Comparison of ENCODE assay signal across 9 cellular contexts in the genomic region with DNA sequence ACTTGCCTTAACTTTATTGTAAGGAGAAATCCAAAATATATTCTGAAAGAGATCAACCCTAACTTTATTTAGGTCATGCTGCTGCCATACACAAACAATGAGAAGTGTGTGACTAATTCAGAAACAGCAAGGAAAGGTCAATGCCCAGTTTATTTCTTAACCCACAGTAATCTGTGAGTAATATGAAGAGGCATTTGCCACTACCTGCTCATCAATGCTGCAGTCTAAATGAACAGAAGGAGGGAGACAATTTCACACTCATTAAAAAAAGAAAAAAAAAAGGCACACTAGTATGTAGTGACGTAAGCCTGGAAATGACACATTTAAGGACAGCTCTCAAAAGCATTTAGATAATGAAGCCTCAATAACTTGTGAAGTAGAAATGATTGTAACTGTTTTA.
A peak's percentile ranks its signal among the peaks of the same experiment; 100 is the strongest.
DNase-seq lines count a peak whose midpoint lies in the region; ATAC-seq and TF ChIP-seq lines count a peak whose summit lies in the region.
"Had no signal": no experiment of that assay in that cellular context is flagged by ENCODE, and none has a peak within 500 bp of the region (broad histone marks: within the 10 kb centered on the region; RNA-seq: fewer than 3 reads in every experiment).

No MANE protein-coding gene starts in this region.

- no peak overlapping the region for H3K27ac Mint-ChIP-seq in Caco-2 (ENCODE audit: unreplicated experiment)

- intact Hi-C loops in psoas muscle (cut with DNase I), result no loop called here
- intact Hi-C loops in prostate gland (cut with DNase I), result no loop called here
- intact Hi-C loops in Caco-2 (cut with micrococcal nuclease; ENCODE audit: unreplicated experiment), result no loop called here
- intact Hi-C loops in upper lobe of right lung (cut with DNase I), result no loop called here

- TF ChIP-seq POLR2A in prostate gland (IDR thresholded peaks at IDR 0.05), result no peak

- no peaks in the 10 kb centered on the region for H3K36me3 ChIP-seq in GM06990 (ENCODE audit: control insufficient read depth, insufficient read depth, low read length)
- H3K36me3 ChIP-seq in psoas muscle (ENCODE audit: insufficient read depth in 1 of 2, low read depth in 1 of 2), result peaks cover 0 to 4% of the 10 kb centered on the region in 2 donors
- H3K36me3 ChIP-seq in prostate gland, result no peaks in the 10 kb centered on the region
- no peaks in the 10 kb centered on the region for H3K36me3 ChIP-seq in Caco-2 (ENCODE audit: control insufficient read depth, insufficient read depth, low read length)
- H3K36me3 ChIP-seq in upper lobe of right lung, result no peaks in the 10 kb centered on the region
- H3K36me3 ChIP-seq: thoracic aorta had no signal

- H3K4me3 ChIP-seq in GM06990 (replicated peaks; ENCODE audit: low read depth, low read length), result no peak overlapping the region
- no peak overlapping the region for H3K4me3 ChIP-seq in psoas muscle
- no peak overlapping the region for H3K4me3 ChIP-seq in prostate gland
- H3K4me3 ChIP-seq in Caco-2 (ENCODE audit: low read depth, low read length), result no peak overlapping the region
- no peak overlapping the region for H3K4me3 ChIP-seq in upper lobe of right lung
- H3K4me3 ChIP-seq: thoracic aorta had no signal

- BruUV-seq in Caco-2 (replicated peaks; lab: Mats Ljungman, UMichigan), result no TSS peak

- H3K27me3 ChIP-seq in GM06990 (replicated peaks; ENCODE audit: control insufficient read depth, insufficient read depth, low read length), result no peaks in the 10 kb centered on the region
- no peaks in the 10 kb centered on the region for H3K27me3 ChIP-seq in psoas muscle (ENCODE audit: insufficient read depth in 3 of 3, low read length in 2 of 3)
- H3K27me3 ChIP-seq in prostate gland (replicated peaks; ENCODE audit: insufficient read depth), result no peaks in the 10 kb centered on the region
- no peaks in the 10 kb centered on the region for H3K27me3 ChIP-seq in Caco-2 (replicated peaks; ENCODE audit: control insufficient read depth, insufficient read depth, low read length)
- no peaks in the 10 kb centered on the region for H3K27me3 ChIP-seq in upper lobe of right lung

- no peak overlapping the region for H3K4me3 Mint-ChIP-seq in Caco-2 (ENCODE audit: unreplicated experiment)

- H3K4me1 ChIP-seq in psoas muscle (peaks cover 10% of the 10 kb centered on the region), prostate gland (replicated peaks) (no peaks in the 10 kb centered on the region), Caco-2 (no peaks in the 10 kb centered on the region), upper lobe of right lung (peaks cover 3% of the 10 kb centered on the region)

- CTCF ChIA-PET in Caco-2 (lab: Charles Lee), result no interaction called here

- TF ChIP-seq CTCF in GM06990 (IDR thresholded peaks at IDR 0.05; ENCODE audit: insufficient read depth, low read length, poor library complexity, severe bottlenecking) (no peak), psoas muscle (IDR thresholded peaks at IDR 0.05) (no peak), prostate gland (IDR thresholded peaks at IDR 0.05) (no peak), Caco-2 (IDR thresholded peaks at IDR 0.05; ENCODE audit: insufficient read depth in 1 of 2, low read depth in 1 of 2, low read length in 1 of 2, severe bottlenecking in 1 of 2, unreplicated experiment in 1 of 2) (no peak), upper lobe of right lung (IDR thresholded peaks at IDR 0.05) (no peak)

- DNase-seq in GM06990 (ENCODE audit: extremely low read depth, insufficient read length) (peak; percentile 47), astrocyte of the hippocampus (ENCODE audit: low read depth, low spot score) (peak; percentile 69), psoas muscle (no peak), prostate gland (ENCODE audit: low spot score) (no peak), Caco-2 (no peak), upper lobe of right lung (no peak)
- no peak for DNase-seq in stimulated activated CD4-positive, alpha-beta T cell treated with anti-CD3 and anti-CD28 coated beads, Interleukin-2, amount 100 ng/mL, for 24 hours

- no peaks in the 10 kb centered on the region for H3K4me1 Mint-ChIP-seq in Caco-2 (ENCODE audit: low read depth, unreplicated experiment)

- no peak overlapping the region for H3K27ac ChIP-seq in psoas muscle
- no peak overlapping the region for H3K27ac ChIP-seq in prostate gland
- no peak overlapping the region for H3K27ac ChIP-seq in upper lobe of right lung
- H3K27ac ChIP-seq: thoracic aorta had no signal

- H3K27me3 Mint-ChIP-seq in Caco-2 (ENCODE audit: insufficient read depth, unreplicated experiment), result no peaks in the 10 kb centered on the region

- POLR2A ChIA-PET in Caco-2 (lab: Charles Lee), result no interaction called here

- WGBS in psoas muscle, 3 donors, result 62 to 73% (median 71%) methylated on average over 1 of the region's 1 CpG
- 95% methylated on average over 1 of the region's 1 CpG for WGBS in prostate gland

- H3K9me3 ChIP-seq in psoas muscle, result no peaks in the 10 kb centered on the region
- no peaks in the 10 kb centered on the region for H3K9me3 ChIP-seq in prostate gland
- H3K9me3 ChIP-seq in Caco-2, result no peaks in the 10 kb centered on the region
- H3K9me3 ChIP-seq in upper lobe of right lung, result no peaks in the 10 kb centered on the region
- H3K9me3 ChIP-seq: thoracic aorta had no signal

- peak; percentile 38 for ATAC-seq in HG03196 (IDR thresholded peaks at IDR 0.05; ENCODE audit: unreplicated experiment)
- ATAC-seq in psoas muscle, result peak; percentile 55 to 77 (median 65)
- ATAC-seq in upper lobe of right lung, result no peak

- peaks cover 5% of the 10 kb centered on the region for H3K36me3 Mint-ChIP-seq in Caco-2 (ENCODE audit: insufficient read depth, unreplicated experiment)

- H3K9me3 Mint-ChIP-seq in Caco-2 (ENCODE audit: unreplicated experiment), result peaks cover 8% of the 10 kb centered on the region

Comparison
In these comparisons a context has a peak if more than half of its experiments do, and no peak if none do; other contexts are left out.
1. DNase-seq: peak in GM06990 (single experiment) and astrocyte of the hippocampus (single experiment); none in psoas muscle (0 of 2), prostate gland (single experiment), Caco-2 (0 of 2), upper lobe of right lung (single experiment) and stimulated activated CD4-positive, alpha-beta T cell treated with anti-CD3 and anti-CD28 coated beads, Interleukin-2, amount 100 ng/mL, for 24 hours (0 of 2).